15 cellular contexts compared by ENCODE assay signal in genomic region chr12:50750366-50750765, GRCh38.
"Had no signal": no experiment of that assay in that cellular context is flagged by ENCODE, and none has a peak within 500 bp of the region (broad histone marks: within the 10 kb centered on the region; RNA-seq: fewer than 3 reads in every experiment).

No MANE protein-coding gene starts in this region.

- H3K27me3 Mint-ChIP-seq: activated B cell treated with CpG ODN at 0.5 μM for 24 hours; dendritic cell treated with granulocyte-macrophage colony-stimulating factor and Interleukin-4, amounts not matched to agents 40 ng/mL and 50 ng/mL, for 4 days; effector memory CD8-positive, alpha-beta T cell had no signal

- H3K4me3 Mint-ChIP-seq: activated B cell treated with CpG ODN at 0.5 μM for 24 hours; dendritic cell treated with granulocyte-macrophage colony-stimulating factor and Interleukin-4, amounts not matched to agents 40 ng/mL and 50 ng/mL, for 4 days; effector memory CD8-positive, alpha-beta T cell; nephron had no signal

- H3K27ac ChIP-seq: SK-N-MC had no signal

- DNase-seq: activated B cell treated with CpG ODN at 0.5 μM for 24 hours; activated CD4-positive, alpha-beta T cell treated with anti-CD3 and anti-CD28 coated beads, Interleukin-2, amount 50 U/mL, for 1 hour; activated naive CD4-positive, alpha-beta T cell; activated T-cell treated with anti-CD3 and anti-CD28 coated beads, Interleukin-2, amount 50 U/mL, for 48 hours; cerebellar nuclear complex; effector memory CD8-positive, alpha-beta T cell; hypothalamus; occipital lobe; stimulated activated CD4-positive, alpha-beta T cell treated with anti-CD3 and anti-CD28 coated beads, Interleukin-12 subunit alpha, Interleukin-12 subunit beta, amount 100 ng/mL, for 4 hours; stimulated activated naive CD4-positive, alpha-beta T cell treated with Interleukin-2 at 50 U/mL for 16 hours had no signal

- ATAC-seq: effector memory CD8-positive, alpha-beta T cell; sciatic nerve had no signal

- H3K4me3 ChIP-seq: lung, SK-N-MC had no signal

- H3K27ac Mint-ChIP-seq: activated B cell treated with CpG ODN at 0.5 μM for 24 hours; dendritic cell treated with granulocyte-macrophage colony-stimulating factor and Interleukin-4, amounts not matched to agents 40 ng/mL and 50 ng/mL, for 4 days; nephron had no signal

- H3K4me1 Mint-ChIP-seq: activated B cell treated with CpG ODN at 0.5 μM for 24 hours had no signal

- H3K9me3 Mint-ChIP-seq: activated B cell treated with CpG ODN at 0.5 μM for 24 hours; dendritic cell treated with granulocyte-macrophage colony-stimulating factor and Interleukin-4, amounts not matched to agents 40 ng/mL and 50 ng/mL, for 4 days; effector memory CD8-positive, alpha-beta T cell; nephron had no signal
